ENCODE assay signal across 8 cellular contexts in the genomic region with DNA sequence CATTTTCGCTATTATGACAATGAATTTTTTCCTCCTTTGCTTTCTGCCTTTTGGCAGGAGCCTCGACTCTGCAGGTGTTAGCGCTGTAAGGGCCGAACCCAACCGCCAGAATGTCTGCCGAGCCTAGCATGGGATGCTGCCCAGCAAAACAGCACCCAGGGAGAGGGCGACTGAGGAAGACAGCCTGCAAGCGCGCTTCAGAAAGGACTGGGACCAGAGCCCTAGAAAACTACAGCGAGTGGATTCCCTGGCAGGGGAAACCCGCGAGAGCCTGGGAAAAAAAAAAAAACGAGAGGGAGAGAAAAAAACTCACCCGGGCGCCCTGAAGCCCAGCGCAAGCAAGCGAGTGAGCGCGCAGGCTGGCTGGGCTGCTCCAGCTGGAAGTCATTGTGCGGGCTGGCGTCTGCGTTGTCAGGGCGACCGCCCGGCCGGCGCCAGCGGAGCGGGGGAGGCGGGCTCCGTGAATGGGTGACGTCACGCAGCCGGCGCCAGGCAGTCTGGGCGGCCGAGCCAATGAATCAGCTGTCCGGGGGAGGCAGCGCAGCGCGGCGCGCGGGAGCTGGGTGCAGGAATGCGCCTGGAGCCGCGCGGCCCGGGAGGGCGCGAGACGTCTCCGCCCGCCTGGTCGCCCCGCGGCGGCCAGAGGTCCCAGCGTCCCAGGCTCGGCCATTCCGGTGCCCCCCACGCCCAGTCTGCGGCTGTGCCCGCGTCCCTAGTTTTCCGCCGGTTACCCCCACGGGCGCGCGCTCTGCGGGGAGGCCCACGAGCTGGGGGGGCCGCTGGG. TPM values are rescaled to one million over a fixed set of nuclear protein-coding genes. Genes with fewer than 3 reads are reported as not detected.
A peak's percentile ranks its signal among the peaks of the same experiment; 100 is the strongest.
DNase-seq lines count a peak whose midpoint lies in the region; ATAC-seq lines count a peak whose summit lies in the region.

No MANE protein-coding gene starts in this region.

- no peak overlapping the region for H3K4me3 ChIP-seq in CD4-positive, alpha-beta memory T cell (ENCODE audit: low read length in 2 of 2)
- peak overlapping the region; percentile 60 to 67 for H3K4me3 ChIP-seq in muscle layer of duodenum (ENCODE audit: low read depth in 1 of 2, low read length in 2 of 2)

- H3K4me1 ChIP-seq in CD4-positive, alpha-beta memory T cell (ENCODE audit: insufficient read depth, low read length) = peaks cover 7% of the 10 kb centered on the region
- H3K4me1 ChIP-seq in muscle layer of duodenum (ENCODE audit: control insufficient read depth in 1 of 2, insufficient read depth in 2 of 2, low read length in 2 of 2) = peaks cover 3 to 4% of the 10 kb centered on the region in 2 donors

- peak overlapping the region; percentile 39 to 82 (median 70) for H3K4me3 Mint-ChIP-seq in CD4-positive, alpha-beta memory T cell
- H3K4me3 Mint-ChIP-seq in activated T-cell treated with anti-CD3 and anti-CD28 coated beads, Interleukin-2, amount 50 U/mL, for 4 hours = peak overlapping the region; percentile 60

- peak in 2 of 5 donors; percentile 5 to 7 for DNase-seq in CD4-positive, alpha-beta memory T cell
- peak; percentile 98 for DNase-seq in NCI-H748 treated with DMSO at 0.1 percent for 48 hours (lab: John Stamatoyannopoulos, UW)
- peak; percentile 6 for DNase-seq in activated T-cell treated with anti-CD3 and anti-CD28 coated beads, Interleukin-2, amount 50 U/mL, for 4 hours
- DNase-seq in fibroblast of peridontal ligament (ENCODE audit: extremely low read depth) = peak; percentile 95
- peak; percentile 77 for DNase-seq in stimulated activated naive CD8-positive, alpha-beta T cell treated with anti-CD3 and anti-CD28 coated beads, Interleukin-15, Interleukin-2, amounts not matched to agents 100 U/mL and 50 U/mL, for 24 hours

- peaks cover 8 to 20% (median 9%) of the 10 kb centered on the region in 4 donors for H3K4me1 Mint-ChIP-seq in CD4-positive, alpha-beta memory T cell
- H3K4me1 Mint-ChIP-seq in activated T-cell treated with anti-CD3 and anti-CD28 coated beads, Interleukin-2, amount 50 U/mL, for 4 hours (ENCODE audit: low read depth) = peaks cover 14% of the 10 kb centered on the region

- ATAC-seq in GM19467 (IDR thresholded peaks at IDR 0.05; ENCODE audit: unreplicated experiment) = peak; percentile 99
- peak; percentile 94 for ATAC-seq in HG03565 (IDR thresholded peaks at IDR 0.05; ENCODE audit: unreplicated experiment)
- ATAC-seq in activated T-cell treated with anti-CD3 and anti-CD28 coated beads, Interleukin-2, amount 50 U/mL, for 4 hours = peak; percentile 92
- peak; percentile 97 for ATAC-seq in stimulated activated naive CD8-positive, alpha-beta T cell treated with anti-CD3 and anti-CD28 coated beads, Interleukin-15, Interleukin-2, amounts not matched to agents 100 U/mL and 50 U/mL, for 24 hours

- H3K27ac ChIP-seq in CD4-positive, alpha-beta memory T cell (ENCODE audit: low read depth, low read length) = no peak overlapping the region
- H3K27ac ChIP-seq in muscle layer of duodenum (ENCODE audit: low read length) = peak overlapping the region; percentile 82

- no peaks in the 10 kb centered on the region for H3K36me3 Mint-ChIP-seq in CD4-positive, alpha-beta memory T cell
- no peaks in the 10 kb centered on the region for H3K36me3 Mint-ChIP-seq in activated T-cell treated with anti-CD3 and anti-CD28 coated beads, Interleukin-2, amount 50 U/mL, for 4 hours (ENCODE audit: insufficient read depth)

- no peak overlapping the region for H3K27ac Mint-ChIP-seq in CD4-positive, alpha-beta memory T cell

- H3K36me3 ChIP-seq in CD4-positive, alpha-beta memory T cell (ENCODE audit: insufficient read depth, low read length) = no peaks in the 10 kb centered on the region
- H3K36me3 ChIP-seq in muscle layer of duodenum (ENCODE audit: control insufficient read depth in 1 of 2, insufficient read depth in 2 of 2, low read length in 2 of 2) = peaks cover 0 to 6% of the 10 kb centered on the region in 2 donors

- no peaks in the 10 kb centered on the region for H3K27me3 ChIP-seq in CD4-positive, alpha-beta memory T cell (ENCODE audit: insufficient read depth, low read length)
- no peaks in the 10 kb centered on the region for H3K27me3 ChIP-seq in muscle layer of duodenum (ENCODE audit: low read depth, low read length)

- POLR2A ChIA-PET in CD4-positive, alpha-beta memory T cell (lab: Charles Lee; ENCODE audit: partially characterized antibody) = no interaction called here

- H3K27me3 Mint-ChIP-seq in CD4-positive, alpha-beta memory T cell = peaks cover 10 to 12% of the 10 kb centered on the region in 2 donors
- H3K27me3 Mint-ChIP-seq in activated T-cell treated with anti-CD3 and anti-CD28 coated beads, Interleukin-2, amount 50 U/mL, for 4 hours (ENCODE audit: low read depth) = peaks cover 40% of the 10 kb centered on the region

- intact Hi-C loops in CD4-positive, alpha-beta memory T cell (cut with micrococcal nuclease) = no loop called here

- peaks cover 0 to 6% (median 0%) of the 10 kb centered on the region in 8 donors for H3K9me3 Mint-ChIP-seq in CD4-positive, alpha-beta memory T cell
- no peaks in the 10 kb centered on the region for H3K9me3 Mint-ChIP-seq in activated T-cell treated with anti-CD3 and anti-CD28 coated beads, Interleukin-2, amount 50 U/mL, for 4 hours

- H3K9me3 ChIP-seq in CD4-positive, alpha-beta memory T cell (ENCODE audit: control insufficient read depth in 1 of 2, low read length in 2 of 2) = no peaks in the 10 kb centered on the region
- H3K9me3 ChIP-seq in muscle layer of duodenum (ENCODE audit: control insufficient read depth in 1 of 2, low read length in 2 of 2) = no peaks in the 10 kb centered on the region

- CTCF ChIA-PET in CD4-positive, alpha-beta memory T cell (lab: Charles Lee; ENCODE audit: partially characterized antibody) = no interaction called here

RNA-seq across cellular contexts. Expression of gene ID4, which starts 32.6 kb away (rescaled TPM):
- not detected for total RNA-seq in CD4-positive, alpha-beta memory T cell
- not detected for polyA plus RNA-seq in CD4-positive, alpha-beta memory T cell
- under 1 TPM in 1 of 3 donors, not detected in 2; 0.08 TPM for total RNA-seq in activated T-cell treated with anti-CD3 and anti-CD28 coated beads, Interleukin-2, amount 50 U/mL, for 4 hours

Comparison
In these comparisons a context has a peak if more than half of its experiments do, and no peak if none do; other contexts are left out.
1. H3K4me3 ChIP-seq: peak in muscle layer of duodenum (2 of 2); none in CD4-positive, alpha-beta memory T cell (0 of 2).
2. Peak in every context shown above with its lines, with median percentiles within 50 percentile points of each other: ATAC-seq.